ENCODE assay signal across 10 cellular contexts in genomic region chr17:75684924-75685323, GRCh38. TPM values are rescaled to one million over a fixed set of nuclear protein-coding genes. Genes with fewer than 3 reads are reported as not detected.
DNase-seq lines count a peak whose midpoint lies in the region; ATAC-seq and TF ChIP-seq lines count a peak whose summit lies in the region.
"Had no signal": no experiment of that assay in that cellular context is flagged by ENCODE, and none has a peak within 500 bp of the region (broad histone marks: within the 10 kb centered on the region; RNA-seq: fewer than 3 reads in every experiment).

No MANE protein-coding gene starts in this region.

- in situ Hi-C loops in gastrocnemius medialis (cut with MboI; ENCODE audit: low sequenced_read_pairs in 4 of 4) = no loop called here

- H3K4me1 ChIP-seq in gastrocnemius medialis = peaks cover 44 to 48% of the 10 kb centered on the region in 2 donors

- peak; percentile 83 for DNase-seq in EH (ENCODE audit: low read depth)
- DNase-seq in WTC11 (ENCODE audit: low spot score) = no peak
- DNase-seq in glutamatergic neuron = no peak
- DNase-seq in gastrocnemius medialis = no peak
- no peak for DNase-seq in stimulated activated CD4-positive, alpha-beta T cell treated with anti-CD3 and anti-CD28 coated beads, Interleukin-2, amount 100 ng/mL, for 48 hours
- DNase-seq in activated gamma-delta T cell treated with Interleukin-2 at 50 U/mL for 16 hours = no peak
- no peak for DNase-seq in NCI-H2196 treated with DMSO at 0.1 percent for 48 hours (lab: John Stamatoyannopoulos, UW; ENCODE audit: unreplicated experiment)
- no peak for DNase-seq in WERI-Rb-1
- DNase-seq: activated CD4-positive, alpha-beta T cell treated with anti-CD3 and anti-CD28 coated beads, Interleukin-2, amount 10 ng/mL, durations not matched to agents 7 days and 5 days had no signal

- H3K27me3 ChIP-seq in gastrocnemius medialis (no peaks in the 10 kb centered on the region), WERI-Rb-1 (ENCODE audit: insufficient read depth, low read depth, severe bottlenecking) (no peaks in the 10 kb centered on the region)
- H3K27me3 ChIP-seq: right lobe of liver had no signal

- H3K4me3 Mint-ChIP-seq in WTC11 (no peak overlapping the region), glutamatergic neuron (ENCODE audit: unreplicated experiment) (no peak overlapping the region)
- H3K4me3 Mint-ChIP-seq: activated CD4-positive, alpha-beta T cell treated with anti-CD3 and anti-CD28 coated beads, Interleukin-2, amount 10 ng/mL, durations not matched to agents 7 days and 5 days had no signal

- H3K36me3 ChIP-seq in gastrocnemius medialis = no peaks in the 10 kb centered on the region
- peaks cover 54% of the 10 kb centered on the region for H3K36me3 ChIP-seq in WERI-Rb-1

- H3K4me1 Mint-ChIP-seq in WTC11 = no peaks in the 10 kb centered on the region
- H3K4me1 Mint-ChIP-seq in glutamatergic neuron (ENCODE audit: low read depth, unreplicated experiment) = peaks cover 3% of the 10 kb centered on the region

- H3K9me3 Mint-ChIP-seq in WTC11 (no peaks in the 10 kb centered on the region), glutamatergic neuron (ENCODE audit: unreplicated experiment) (no peaks in the 10 kb centered on the region)
- H3K9me3 Mint-ChIP-seq: activated CD4-positive, alpha-beta T cell treated with anti-CD3 and anti-CD28 coated beads, Interleukin-2, amount 10 ng/mL, durations not matched to agents 7 days and 5 days had no signal

- no peak for ATAC-seq in WTC11
- no peak for ATAC-seq in gastrocnemius medialis

- TF ChIP-seq POLR2A in gastrocnemius medialis (IDR thresholded peaks at IDR 0.05) = no peak

- intact Hi-C loops in gastrocnemius medialis (cut with DNase I; ENCODE audit: low total_unique reads) = no loop called here

- H3K9me3 ChIP-seq in gastrocnemius medialis (no peaks in the 10 kb centered on the region), WERI-Rb-1 (ENCODE audit: severe bottlenecking) (no peaks in the 10 kb centered on the region)
- H3K9me3 ChIP-seq: right lobe of liver had no signal

- peak overlapping the region; percentile 42 for H3K27ac Mint-ChIP-seq in WTC11
- peak overlapping the region; percentile 15 for H3K27ac Mint-ChIP-seq in glutamatergic neuron (ENCODE audit: unreplicated experiment)
- H3K27ac Mint-ChIP-seq: activated CD4-positive, alpha-beta T cell treated with anti-CD3 and anti-CD28 coated beads, Interleukin-2, amount 10 ng/mL, durations not matched to agents 7 days and 5 days had no signal

- H3K27ac ChIP-seq in gastrocnemius medialis (peak overlapping the region in 3 of 4 donors; percentile 17 to 72 (median 19)), WERI-Rb-1 (no peak overlapping the region)
- H3K27ac ChIP-seq: right lobe of liver had no signal

- H3K4me3 ChIP-seq in gastrocnemius medialis (no peak overlapping the region), WERI-Rb-1 (ENCODE audit: low read depth, low read length) (no peak overlapping the region)
- H3K4me3 ChIP-seq: right lobe of liver had no signal

- TF ChIP-seq CTCF in WTC11 (IDR thresholded peaks at IDR 0.05) (no peak), glutamatergic neuron (IDR thresholded peaks at IDR 0.05; ENCODE audit: partially characterized antibody, unreplicated experiment) (no peak), gastrocnemius medialis (IDR thresholded peaks at IDR 0.05 in 4 of 5, conservative IDR thresholded peaks at IDR 0.05 in 1 of 5) (no peak), WERI-Rb-1 (IDR thresholded peaks at IDR 0.05; ENCODE audit: low read depth, low read length) (no peak)

- H3K27me3 Mint-ChIP-seq in WTC11 (ENCODE audit: low read depth) = no peaks in the 10 kb centered on the region
- peaks cover 4% of the 10 kb centered on the region for H3K27me3 Mint-ChIP-seq in glutamatergic neuron (ENCODE audit: unreplicated experiment)
- H3K27me3 Mint-ChIP-seq: activated CD4-positive, alpha-beta T cell treated with anti-CD3 and anti-CD28 coated beads, Interleukin-2, amount 10 ng/mL, durations not matched to agents 7 days and 5 days had no signal

- POLR2A ChIA-PET in WTC11 (lab: Charles Lee) = no interaction called here

- CTCF ChIA-PET in WTC11 (lab: Charles Lee) = interaction anchor here (0.5 to 1.5 kb wide), 4 partner anchors 9 to 180 kb away, joined by 3 to 5 read pairs (median 4); no protein-coding TSS in a partner anchor

- peaks cover under 1% of the 10 kb centered on the region; the same call in 1 of the 2 replicates for H3K36me3 Mint-ChIP-seq in WTC11
- H3K36me3 Mint-ChIP-seq in glutamatergic neuron (ENCODE audit: unreplicated experiment) = no peaks in the 10 kb centered on the region

TF ChIP-seq in WTC11, 78 proteins besides CTCF, POLR2A, EP300 and RAD21:
- TF ChIP-seq MLX (CRISPR knock-in tag; IDR thresholded peaks at IDR 0.05) (no peak), SOX15 (CRISPR knock-in tag; IDR thresholded peaks at IDR 0.05) (no peak), ATF3 (CRISPR knock-in tag; conservative IDR thresholded peaks at IDR 0.05) (no peak), MAX (CRISPR knock-in tag; IDR thresholded peaks at IDR 0.05) (no peak), MYBL2 (CRISPR knock-in tag; IDR thresholded peaks at IDR 0.05) (no peak)
TF ChIP-seq in WTC11: peak in this region for 0.

RNA-seq across cellular contexts. Expression of gene SAP30BP, which starts 17.8 kb away (rescaled TPM):
- 67.5 to 86.8 TPM (median 72.0 TPM) in 3 replicates for total RNA-seq in WTC11 (2021)
- 115 TPM for total RNA-seq in glutamatergic neuron (ENCODE audit: unreplicated experiment)
- total RNA-seq in gastrocnemius medialis = 10 to 100 TPM; 42.0 to 64.0 (median 50.1) TPM

RNA-seq across cellular contexts. Expression of gene RECQL5, which starts 18.0 kb away (rescaled TPM):
- 48.9 to 53.1 TPM (median 51.0 TPM) in 3 replicates for total RNA-seq in WTC11 (2021)
- total RNA-seq in glutamatergic neuron (ENCODE audit: unreplicated experiment) = 49.8 TPM
- total RNA-seq in gastrocnemius medialis = 10 to 100 TPM in 1 of 4 donors, 1 to 10 TPM in 3; 5.3 to 17.5 (median 7.4) TPM

RNA-seq across cellular contexts. Expression of gene ITGB4, which starts 36.3 kb away (rescaled TPM):
- total RNA-seq in WTC11 (2021) (9.5 to 11.2 TPM (median 10.6 TPM) in 3 replicates), glutamatergic neuron (ENCODE audit: unreplicated experiment) (not detected), gastrocnemius medialis (10 to 100 TPM in 1 of 4 donors, 1 to 10 TPM in 3; 3.6 to 20.2 (median 6.3) TPM)

RNA-seq across cellular contexts. Expression of gene SMIM5, which starts 51.7 kb away (rescaled TPM):
- total RNA-seq in WTC11 (2021) = 0.05 TPM in 1 of 3 replicates, not detected in the others
- total RNA-seq in glutamatergic neuron (ENCODE audit: unreplicated experiment) = 0.20 TPM
- total RNA-seq in gastrocnemius medialis = under 1 TPM in 1 of 4 donors, not detected in 3; 0.22 TPM
